Comparison of ENCODE assay signal across 1 cellular context in genomic region chr1:47228644-47229030, GRCh38.
TF ChIP-seq lines count a peak whose summit lies in the region.

No MANE protein-coding gene starts in this region.

TF ChIP-seq in K562, 482 proteins besides CTCF, POLR2A, EP300 and RAD21 (continues in another document):
- TF ChIP-seq ARID4B (CRISPR knock-in tag; IDR thresholded peaks at IDR 0.05) = 0 out of 2 replicates have a peak, but pooled peaks have one; percentile 40
- TF ChIP-seq USF1 (CRISPR knock-in tag; IDR thresholded peaks at IDR 0.05) = 0 out of 2 replicates have a peak, but pooled peaks have one; percentile 14
- TF ChIP-seq OTX1 (CRISPR knock-in tag; IDR thresholded peaks at IDR 0.05) = no peak
- 0 out of 2 replicates have a peak, but pooled peaks have one; percentile 72 for TF ChIP-seq ZC3H4 (CRISPR knock-in tag; IDR thresholded peaks at IDR 0.05; ENCODE audit: borderline replicate concordance)
- TF ChIP-seq PBX2 (CRISPR knock-in tag; IDR thresholded peaks at IDR 0.05; ENCODE audit: low read depth) = no peak
- no peak for TF ChIP-seq PBX2 (tag; conservative IDR thresholded peaks at IDR 0.05; ENCODE audit: low read depth)
- TF ChIP-seq E2F4 (CRISPR knock-in tag; IDR thresholded peaks at IDR 0.05; ENCODE audit: low read depth) = peak; percentile 54; the same call in 1 of the 2 replicates
- peak; percentile 8; the same call in 1 of the 2 replicates for TF ChIP-seq ZNF830 (CRISPR knock-in tag; IDR thresholded peaks at IDR 0.05)
- TF ChIP-seq ZNF57 (CRISPR knock-in tag; IDR thresholded peaks at IDR 0.05) = 0 out of 2 replicates have a peak, but pooled peaks have one; percentile 24
- peak; percentile 39 for TF ChIP-seq RBBP5 (IDR thresholded peaks at IDR 0.05; ENCODE audit: borderline replicate concordance, insufficient read depth, low read length, poor library complexity, severe bottlenecking)
- TF ChIP-seq ZNF589 (CRISPR knock-in tag; IDR thresholded peaks at IDR 0.05; ENCODE audit: low read depth) = no peak
- peak; percentile 41 for TF ChIP-seq ELF1 (tag; IDR thresholded peaks at IDR 0.05)
- TF ChIP-seq NCOA6 (IDR thresholded peaks at IDR 0.05) = no peak
- TF ChIP-seq NCOA1 (IDR thresholded peaks at IDR 0.05; ENCODE audit: low read depth) = no peak
- peak; percentile 62 for TF ChIP-seq POLR2G (IDR thresholded peaks at IDR 0.05; ENCODE audit: low read depth, low read length)
- 0 out of 4 replicates have a peak, but pooled peaks of 1 of the 2 experiments have one; percentile 19 for TF ChIP-seq SRF (CRISPR knock-in tag; IDR thresholded peaks at IDR 0.05)
- TF ChIP-seq PHB (CRISPR knock-in tag; IDR thresholded peaks at IDR 0.05) = peak; percentile 68; the same call in 1 of the 2 replicates
- peak in 1 of 2 experiments; percentile 8; a peak in 1 of 4 replicates for TF ChIP-seq SIN3A (IDR thresholded peaks at IDR 0.05; ENCODE audit: borderline replicate concordance in 2 of 2, control insufficient read depth in 1 of 2, low read depth in 2 of 2, low read length in 2 of 2)
- 0 out of 4 replicates have a peak, but pooled peaks of 1 of the 2 experiments have one; percentile 45 for TF ChIP-seq NONO (IDR thresholded peaks at IDR 0.05; ENCODE audit: low read depth in 2 of 2, low read length in 1 of 2)
- TF ChIP-seq ZC3H11A (IDR thresholded peaks at IDR 0.05; ENCODE audit: low read depth, low read length) = no peak
- TF ChIP-seq ATF6 (CRISPR knock-in tag; IDR thresholded peaks at IDR 0.05) = no peak
- TF ChIP-seq BRCA1 (IDR thresholded peaks at IDR 0.05) = no peak
- peak; percentile 73; the same call in 1 of the 2 replicates for TF ChIP-seq BRCA1 (CRISPR knock-in tag; IDR thresholded peaks at IDR 0.05)
- TF ChIP-seq SUPT5H (IDR thresholded peaks at IDR 0.05) = no peak; the same call in 1 of the 2 replicates
- TF ChIP-seq NEUROD1 (IDR thresholded peaks at IDR 0.05; ENCODE audit: borderline replicate concordance, low read depth, low read length, partially characterized antibody) = peak; percentile 11
- TF ChIP-seq RBFOX2 (IDR thresholded peaks at IDR 0.05; ENCODE audit: low read depth, low read length) = peak; percentile 57; the same call in 1 of the 2 replicates
- peak; percentile 12 for TF ChIP-seq TAF1 (IDR thresholded peaks at IDR 0.05; ENCODE audit: control insufficient read depth, extremely low read depth, insufficient read depth, low read length, severe bottlenecking)
- TF ChIP-seq PHF8 (IDR thresholded peaks at IDR 0.05; ENCODE audit: borderline replicate concordance, low read length) = peak; percentile 30; the same call in 1 of the 2 replicates
- TF ChIP-seq FOXM1 (IDR thresholded peaks at IDR 0.05; ENCODE audit: low read depth) = no peak
- no peak for TF ChIP-seq FOXM1 (CRISPR knock-in tag; IDR thresholded peaks at IDR 0.05; ENCODE audit: low read depth)
- peak; percentile 49; the same call in 1 of the 2 replicates for TF ChIP-seq MTA3 (IDR thresholded peaks at IDR 0.05; ENCODE audit: borderline replicate concordance)
- TF ChIP-seq LARP7 (IDR thresholded peaks at IDR 0.05) = 0 out of 2 replicates have a peak, but pooled peaks have one; percentile 10
- 0 out of 2 replicates have a peak, but pooled peaks have one; percentile 22 for TF ChIP-seq ZNF511 (CRISPR knock-in tag; IDR thresholded peaks at IDR 0.05)
- TF ChIP-seq PRDM10 (IDR thresholded peaks at IDR 0.05; ENCODE audit: partially characterized antibody) = peak; percentile 79
- TF ChIP-seq SAP30 (IDR thresholded peaks at IDR 0.05; ENCODE audit: borderline replicate concordance, insufficient read depth, low read depth, low read length, poor library complexity, severe bottlenecking) = peak; percentile 41
- TF ChIP-seq ZFX (CRISPR knock-in tag; IDR thresholded peaks at IDR 0.05) = peak; percentile 69
